Comparison of ENCODE assay signal across 1 cellular context in genomic region chr1:156599811-156600210, GRCh38.
TF ChIP-seq lines count a peak whose summit lies in the region.

No MANE protein-coding gene starts in this region.

TF ChIP-seq in GM12878, 131 proteins besides CTCF, POLR2A, EP300 and RAD21:
- peak; percentile 40 for TF ChIP-seq PKNOX1 (IDR thresholded peaks at IDR 0.05)
- no peak for TF ChIP-seq ZZZ3 (IDR thresholded peaks at IDR 0.05; ENCODE audit: control insufficient read depth, insufficient read length, low read depth)
- TF ChIP-seq ZNF384 (IDR thresholded peaks at IDR 0.05; ENCODE audit: borderline replicate concordance, low read depth, low read length) = peak; percentile 47; the same call in 1 of the 2 replicates
- peak; percentile 77; the same call in 1 of the 2 replicates for TF ChIP-seq SPI1 (IDR thresholded peaks at IDR 0.05; ENCODE audit: borderline replicate concordance, insufficient read depth, low read depth, low read length)
- TF ChIP-seq MXI1 (IDR thresholded peaks at IDR 0.05; ENCODE audit: low read depth, low read length) = peak; percentile 21; the same call in 1 of the 2 replicates
- TF ChIP-seq, protein P1, sequence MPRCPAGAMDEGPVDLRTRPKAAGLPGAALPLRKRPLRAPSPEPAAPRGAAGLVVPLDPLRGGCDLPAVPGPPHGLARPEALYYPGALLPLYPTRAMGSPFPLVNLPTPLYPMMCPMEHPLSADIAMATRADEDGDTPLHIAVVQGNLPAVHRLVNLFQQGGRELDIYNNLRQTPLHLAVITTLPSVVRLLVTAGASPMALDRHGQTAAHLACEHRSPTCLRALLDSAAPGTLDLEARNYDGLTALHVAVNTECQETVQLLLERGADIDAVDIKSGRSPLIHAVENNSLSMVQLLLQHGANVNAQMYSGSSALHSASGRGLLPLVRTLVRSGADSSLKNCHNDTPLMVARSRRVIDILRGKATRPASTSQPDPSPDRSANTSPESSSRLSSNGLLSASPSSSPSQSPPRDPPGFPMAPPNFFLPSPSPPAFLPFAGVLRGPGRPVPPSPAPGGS (IDR thresholded peaks at IDR 0.05; ENCODE audit: borderline replicate concordance, insufficient read depth, low read depth, low read length, poor library complexity, severe bottlenecking) = no peak
- TF ChIP-seq CREM (IDR thresholded peaks at IDR 0.05; ENCODE audit: low read depth) = no peak
- no peak for TF ChIP-seq LARP7 (IDR thresholded peaks at IDR 0.05)
